In the genomic region with DNA sequence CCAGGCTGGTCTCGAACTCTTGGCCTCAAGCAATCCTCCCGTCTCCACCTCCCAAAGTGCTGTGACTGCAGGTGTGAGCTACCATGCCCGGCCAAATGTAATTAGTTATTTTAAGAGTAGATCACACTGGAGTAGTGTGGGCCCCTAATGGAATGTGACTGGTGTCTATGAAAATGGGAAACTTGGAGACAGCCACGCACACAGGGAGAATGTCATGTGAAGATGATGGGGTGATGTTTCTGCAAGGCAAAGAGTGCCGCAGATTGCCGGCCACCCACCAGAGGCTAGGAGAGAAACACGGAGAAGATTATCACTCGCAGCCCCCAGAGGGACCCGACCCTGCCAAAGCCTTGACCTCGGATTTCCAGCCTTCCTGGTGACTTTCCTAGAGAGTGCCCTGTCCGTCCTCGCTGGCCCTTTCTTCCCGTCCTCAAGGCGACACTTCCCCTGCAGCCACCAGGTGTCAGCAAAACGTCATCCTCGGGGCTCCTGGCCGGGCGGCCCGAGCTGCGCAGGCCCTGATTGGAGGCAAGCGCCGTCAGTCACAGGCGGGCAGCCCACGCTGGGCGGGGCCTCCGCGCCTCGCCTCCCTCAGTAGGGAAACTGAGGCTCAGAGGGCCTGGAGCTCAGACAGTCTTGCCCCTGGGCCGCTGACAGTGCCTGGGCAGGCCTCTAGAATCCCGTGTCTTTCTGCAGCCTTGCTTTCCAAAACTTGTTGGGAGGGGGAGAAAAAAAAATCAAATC, we compare ENCODE assay signal across 1 cellular context.
TF ChIP-seq lines count a peak whose summit lies in the region.

No MANE protein-coding gene starts in this region.

TF ChIP-seq in HEK293, 187 proteins besides CTCF, POLR2A, EP300 and RAD21 (continued from another document and continues in another):
- TF ChIP-seq, protein P1, sequence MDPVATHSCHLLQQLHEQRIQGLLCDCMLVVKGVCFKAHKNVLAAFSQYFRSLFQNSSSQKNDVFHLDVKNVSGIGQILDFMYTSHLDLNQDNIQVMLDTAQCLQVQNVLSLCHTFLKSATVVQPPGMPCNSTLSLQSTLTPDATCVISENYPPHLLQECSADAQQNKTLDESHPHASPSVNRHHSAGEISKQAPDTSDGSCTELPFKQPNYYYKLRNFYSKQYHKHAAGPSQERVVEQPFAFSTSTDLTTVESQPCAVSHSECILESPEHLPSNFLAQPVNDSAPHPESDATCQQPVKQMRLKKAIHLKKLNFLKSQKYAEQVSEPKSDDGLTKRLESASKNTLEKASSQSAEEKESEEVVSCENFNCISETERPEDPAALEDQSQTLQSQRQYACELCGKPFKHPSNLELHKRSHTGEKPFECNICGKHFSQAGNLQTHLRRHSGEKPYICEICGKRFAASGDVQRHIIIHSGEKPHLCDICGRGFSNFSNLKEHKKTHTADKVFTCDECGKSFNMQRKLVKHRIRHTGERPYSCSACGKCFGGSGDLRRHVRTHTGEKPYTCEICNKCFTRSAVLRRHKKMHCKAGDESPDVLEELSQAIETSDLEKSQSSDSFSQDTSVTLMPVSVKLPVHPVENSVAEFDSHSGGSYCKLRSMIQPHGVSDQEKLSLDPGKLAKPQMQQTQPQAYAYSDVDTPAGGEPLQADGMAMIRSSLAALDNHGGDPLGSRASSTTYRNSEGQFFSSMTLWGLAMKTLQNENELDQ (tag by site-specific recombination; IDR thresholded peaks at IDR 0.05; ENCODE audit: low read depth): no peak
- TF ChIP-seq, protein P2, sequence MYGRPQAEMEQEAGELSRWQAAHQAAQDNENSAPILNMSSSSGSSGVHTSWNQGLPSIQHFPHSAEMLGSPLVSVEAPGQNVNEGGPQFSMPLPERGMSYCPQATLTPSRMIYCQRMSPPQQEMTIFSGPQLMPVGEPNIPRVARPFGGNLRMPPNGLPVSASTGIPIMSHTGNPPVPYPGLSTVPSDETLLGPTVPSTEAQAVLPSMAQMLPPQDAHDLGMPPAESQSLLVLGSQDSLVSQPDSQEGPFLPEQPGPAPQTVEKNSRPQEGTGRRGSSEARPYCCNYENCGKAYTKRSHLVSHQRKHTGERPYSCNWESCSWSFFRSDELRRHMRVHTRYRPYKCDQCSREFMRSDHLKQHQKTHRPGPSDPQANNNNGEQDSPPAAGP (tag by site-specific recombination; IDR thresholded peaks at IDR 0.05): no peak
- TF ChIP-seq ZNF660 (tag by site-specific recombination; IDR thresholded peaks at IDR 0.05): no peak
- no peak for TF ChIP-seq MEIS1 (CRISPR knock-in tag; IDR thresholded peaks at IDR 0.05; ENCODE audit: borderline replicate concordance)
- no peak for TF ChIP-seq ZFP69B (tag by site-specific recombination; IDR thresholded peaks at IDR 0.05)
- TF ChIP-seq, protein P3, sequence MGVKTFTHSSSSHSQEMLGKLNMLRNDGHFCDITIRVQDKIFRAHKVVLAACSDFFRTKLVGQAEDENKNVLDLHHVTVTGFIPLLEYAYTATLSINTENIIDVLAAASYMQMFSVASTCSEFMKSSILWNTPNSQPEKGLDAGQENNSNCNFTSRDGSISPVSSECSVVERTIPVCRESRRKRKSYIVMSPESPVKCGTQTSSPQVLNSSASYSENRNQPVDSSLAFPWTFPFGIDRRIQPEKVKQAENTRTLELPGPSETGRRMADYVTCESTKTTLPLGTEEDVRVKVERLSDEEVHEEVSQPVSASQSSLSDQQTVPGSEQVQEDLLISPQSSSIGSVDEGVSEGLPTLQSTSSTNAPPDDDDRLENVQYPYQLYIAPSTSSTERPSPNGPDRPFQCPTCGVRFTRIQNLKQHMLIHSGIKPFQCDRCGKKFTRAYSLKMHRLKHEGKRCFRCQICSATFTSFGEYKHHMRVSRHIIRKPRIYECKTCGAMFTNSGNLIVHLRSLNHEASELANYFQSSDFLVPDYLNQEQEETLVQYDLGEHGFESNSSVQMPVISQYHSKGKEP (tag by site-specific recombination; IDR thresholded peaks at IDR 0.05): no peak
- no peak for TF ChIP-seq ZNF211 (tag by site-specific recombination; IDR thresholded peaks at IDR 0.05; ENCODE audit: low read depth)
- no peak for TF ChIP-seq ZNF24 (tag by site-specific recombination; IDR thresholded peaks at IDR 0.05)
- TF ChIP-seq, protein P4, sequence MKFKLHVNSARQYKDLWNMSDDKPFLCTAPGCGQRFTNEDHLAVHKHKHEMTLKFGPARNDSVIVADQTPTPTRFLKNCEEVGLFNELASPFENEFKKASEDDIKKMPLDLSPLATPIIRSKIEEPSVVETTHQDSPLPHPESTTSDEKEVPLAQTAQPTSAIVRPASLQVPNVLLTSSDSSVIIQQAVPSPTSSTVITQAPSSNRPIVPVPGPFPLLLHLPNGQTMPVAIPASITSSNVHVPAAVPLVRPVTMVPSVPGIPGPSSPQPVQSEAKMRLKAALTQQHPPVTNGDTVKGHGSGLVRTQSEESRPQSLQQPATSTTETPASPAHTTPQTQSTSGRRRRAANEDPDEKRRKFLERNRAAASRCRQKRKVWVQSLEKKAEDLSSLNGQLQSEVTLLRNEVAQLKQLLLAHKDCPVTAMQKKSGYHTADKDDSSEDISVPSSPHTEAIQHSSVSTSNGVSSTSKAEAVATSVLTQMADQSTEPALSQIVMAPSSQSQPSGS (tag by site-specific recombination; IDR thresholded peaks at IDR 0.05; ENCODE audit: low read depth): no peak
- TF ChIP-seq, protein P5, sequence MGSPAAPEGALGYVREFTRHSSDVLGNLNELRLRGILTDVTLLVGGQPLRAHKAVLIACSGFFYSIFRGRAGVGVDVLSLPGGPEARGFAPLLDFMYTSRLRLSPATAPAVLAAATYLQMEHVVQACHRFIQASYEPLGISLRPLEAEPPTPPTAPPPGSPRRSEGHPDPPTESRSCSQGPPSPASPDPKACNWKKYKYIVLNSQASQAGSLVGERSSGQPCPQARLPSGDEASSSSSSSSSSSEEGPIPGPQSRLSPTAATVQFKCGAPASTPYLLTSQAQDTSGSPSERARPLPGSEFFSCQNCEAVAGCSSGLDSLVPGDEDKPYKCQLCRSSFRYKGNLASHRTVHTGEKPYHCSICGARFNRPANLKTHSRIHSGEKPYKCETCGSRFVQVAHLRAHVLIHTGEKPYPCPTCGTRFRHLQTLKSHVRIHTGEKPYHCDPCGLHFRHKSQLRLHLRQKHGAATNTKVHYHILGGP (tag by site-specific recombination; IDR thresholded peaks at IDR 0.05): peak; percentile 79
- TF ChIP-seq SP2 (tag by site-specific recombination; IDR thresholded peaks at IDR 0.05): peak; percentile 92
- no peak for TF ChIP-seq ZBTB48 (tag by site-specific recombination; IDR thresholded peaks at IDR 0.05)
- TF ChIP-seq ZNF830 (tag by site-specific recombination; IDR thresholded peaks at IDR 0.05; ENCODE audit: low read depth): no peak
- TF ChIP-seq ZNF701 (tag by site-specific recombination; IDR thresholded peaks at IDR 0.05): no peak
- TF ChIP-seq ZNF132 (tag by site-specific recombination; IDR thresholded peaks at IDR 0.05; ENCODE audit: borderline replicate concordance): no peak
- TF ChIP-seq SP7 (tag by site-specific recombination; IDR thresholded peaks at IDR 0.05): 0 out of 2 replicates have a peak, but pooled peaks have one; percentile 18
- no peak for TF ChIP-seq ZNF354C (tag by site-specific recombination; IDR thresholded peaks at IDR 0.05; ENCODE audit: borderline replicate concordance, low read depth)
- TF ChIP-seq, protein P6, sequence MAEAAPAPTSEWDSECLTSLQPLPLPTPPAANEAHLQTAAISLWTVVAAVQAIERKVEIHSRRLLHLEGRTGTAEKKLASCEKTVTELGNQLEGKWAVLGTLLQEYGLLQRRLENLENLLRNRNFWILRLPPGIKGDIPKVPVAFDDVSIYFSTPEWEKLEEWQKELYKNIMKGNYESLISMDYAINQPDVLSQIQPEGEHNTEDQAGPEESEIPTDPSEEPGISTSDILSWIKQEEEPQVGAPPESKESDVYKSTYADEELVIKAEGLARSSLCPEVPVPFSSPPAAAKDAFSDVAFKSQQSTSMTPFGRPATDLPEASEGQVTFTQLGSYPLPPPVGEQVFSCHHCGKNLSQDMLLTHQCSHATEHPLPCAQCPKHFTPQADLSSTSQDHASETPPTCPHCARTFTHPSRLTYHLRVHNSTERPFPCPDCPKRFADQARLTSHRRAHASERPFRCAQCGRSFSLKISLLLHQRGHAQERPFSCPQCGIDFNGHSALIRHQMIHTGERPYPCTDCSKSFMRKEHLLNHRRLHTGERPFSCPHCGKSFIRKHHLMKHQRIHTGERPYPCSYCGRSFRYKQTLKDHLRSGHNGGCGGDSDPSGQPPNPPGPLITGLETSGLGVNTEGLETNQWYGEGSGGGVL (tag by site-specific recombination; IDR thresholded peaks at IDR 0.05): no peak
- no peak for TF ChIP-seq ZNF549 (tag by site-specific recombination; IDR thresholded peaks at IDR 0.05)
- peak; percentile 28; the same call in 1 of the 2 replicates for TF ChIP-seq KLF8 (tag by site-specific recombination; IDR thresholded peaks at IDR 0.05)
- TF ChIP-seq ZNF112 (tag by site-specific recombination; IDR thresholded peaks at IDR 0.05): no peak
- no peak for TF ChIP-seq ZNF776 (tag by site-specific recombination; IDR thresholded peaks at IDR 0.05; ENCODE audit: borderline replicate concordance)
- TF ChIP-seq, protein P7, sequence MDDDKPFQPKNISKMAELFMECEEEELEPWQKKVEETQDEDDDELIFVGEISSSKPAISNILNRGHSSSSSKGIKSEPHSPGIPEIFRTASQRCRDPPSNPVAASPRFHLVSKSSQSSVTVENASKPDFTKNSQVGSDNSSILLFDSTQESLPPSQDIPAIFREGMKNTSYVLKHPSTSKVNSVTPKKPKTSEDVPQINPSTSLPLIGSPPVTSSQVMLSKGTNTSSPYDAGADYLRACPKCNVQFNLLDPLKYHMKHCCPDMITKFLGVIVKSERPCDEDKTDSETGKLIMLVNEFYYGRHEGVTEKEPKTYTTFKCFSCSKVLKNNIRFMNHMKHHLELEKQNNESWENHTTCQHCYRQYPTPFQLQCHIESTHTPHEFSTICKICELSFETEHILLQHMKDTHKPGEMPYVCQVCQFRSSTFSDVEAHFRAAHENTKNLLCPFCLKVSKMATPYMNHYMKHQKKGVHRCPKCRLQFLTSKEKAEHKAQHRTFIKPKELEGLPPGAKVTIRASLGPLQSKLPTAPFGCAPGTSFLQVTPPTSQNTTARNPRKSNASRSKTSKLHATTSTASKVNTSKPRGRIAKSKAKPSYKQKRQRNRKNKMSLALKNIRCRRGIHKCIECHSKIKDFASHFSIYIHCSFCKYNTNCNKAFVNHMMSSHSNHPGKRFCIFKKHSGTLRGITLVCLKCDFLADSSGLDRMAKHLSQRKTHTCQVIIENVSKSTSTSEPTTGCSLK (tag by site-specific recombination; IDR thresholded peaks at IDR 0.05): no peak
- no peak for TF ChIP-seq ZNF571 (tag by site-specific recombination; IDR thresholded peaks at IDR 0.05)
- TF ChIP-seq ZNF664 (tag by site-specific recombination; IDR thresholded peaks at IDR 0.05): no peak
- no peak for TF ChIP-seq TCF7L2 (IDR thresholded peaks at IDR 0.05; ENCODE audit: borderline replicate concordance, low read depth, low read length)
- TF ChIP-seq KLF7 (tag by site-specific recombination; IDR thresholded peaks at IDR 0.05; ENCODE audit: borderline replicate concordance): no peak
- TF ChIP-seq, protein P8, sequence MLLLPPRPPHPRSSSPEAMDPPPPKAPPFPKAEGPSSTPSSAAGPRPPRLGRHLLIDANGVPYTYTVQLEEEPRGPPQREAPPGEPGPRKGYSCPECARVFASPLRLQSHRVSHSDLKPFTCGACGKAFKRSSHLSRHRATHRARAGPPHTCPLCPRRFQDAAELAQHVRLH (tag by site-specific recombination; IDR thresholded peaks at IDR 0.05): no peak
- TF ChIP-seq, protein P9, sequence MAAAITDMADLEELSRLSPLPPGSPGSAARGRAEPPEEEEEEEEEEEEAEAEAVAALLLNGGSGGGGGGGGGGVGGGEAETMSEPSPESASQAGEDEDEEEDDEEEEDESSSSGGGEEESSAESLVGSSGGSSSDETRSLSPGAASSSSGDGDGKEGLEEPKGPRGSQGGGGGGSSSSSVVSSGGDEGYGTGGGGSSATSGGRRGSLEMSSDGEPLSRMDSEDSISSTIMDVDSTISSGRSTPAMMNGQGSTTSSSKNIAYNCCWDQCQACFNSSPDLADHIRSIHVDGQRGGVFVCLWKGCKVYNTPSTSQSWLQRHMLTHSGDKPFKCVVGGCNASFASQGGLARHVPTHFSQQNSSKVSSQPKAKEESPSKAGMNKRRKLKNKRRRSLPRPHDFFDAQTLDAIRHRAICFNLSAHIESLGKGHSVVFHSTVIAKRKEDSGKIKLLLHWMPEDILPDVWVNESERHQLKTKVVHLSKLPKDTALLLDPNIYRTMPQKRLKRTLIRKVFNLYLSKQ (tag by site-specific recombination; IDR thresholded peaks at IDR 0.05; ENCODE audit: borderline replicate concordance): no peak
- no peak for TF ChIP-seq TRIM28 (IDR thresholded peaks at IDR 0.05; ENCODE audit: borderline replicate concordance, low read length)
- TF ChIP-seq PRDM1 (tag by site-specific recombination; IDR thresholded peaks at IDR 0.05): peak; percentile 69; the same call in 1 of the 2 replicates
- TF ChIP-seq, protein P10, sequence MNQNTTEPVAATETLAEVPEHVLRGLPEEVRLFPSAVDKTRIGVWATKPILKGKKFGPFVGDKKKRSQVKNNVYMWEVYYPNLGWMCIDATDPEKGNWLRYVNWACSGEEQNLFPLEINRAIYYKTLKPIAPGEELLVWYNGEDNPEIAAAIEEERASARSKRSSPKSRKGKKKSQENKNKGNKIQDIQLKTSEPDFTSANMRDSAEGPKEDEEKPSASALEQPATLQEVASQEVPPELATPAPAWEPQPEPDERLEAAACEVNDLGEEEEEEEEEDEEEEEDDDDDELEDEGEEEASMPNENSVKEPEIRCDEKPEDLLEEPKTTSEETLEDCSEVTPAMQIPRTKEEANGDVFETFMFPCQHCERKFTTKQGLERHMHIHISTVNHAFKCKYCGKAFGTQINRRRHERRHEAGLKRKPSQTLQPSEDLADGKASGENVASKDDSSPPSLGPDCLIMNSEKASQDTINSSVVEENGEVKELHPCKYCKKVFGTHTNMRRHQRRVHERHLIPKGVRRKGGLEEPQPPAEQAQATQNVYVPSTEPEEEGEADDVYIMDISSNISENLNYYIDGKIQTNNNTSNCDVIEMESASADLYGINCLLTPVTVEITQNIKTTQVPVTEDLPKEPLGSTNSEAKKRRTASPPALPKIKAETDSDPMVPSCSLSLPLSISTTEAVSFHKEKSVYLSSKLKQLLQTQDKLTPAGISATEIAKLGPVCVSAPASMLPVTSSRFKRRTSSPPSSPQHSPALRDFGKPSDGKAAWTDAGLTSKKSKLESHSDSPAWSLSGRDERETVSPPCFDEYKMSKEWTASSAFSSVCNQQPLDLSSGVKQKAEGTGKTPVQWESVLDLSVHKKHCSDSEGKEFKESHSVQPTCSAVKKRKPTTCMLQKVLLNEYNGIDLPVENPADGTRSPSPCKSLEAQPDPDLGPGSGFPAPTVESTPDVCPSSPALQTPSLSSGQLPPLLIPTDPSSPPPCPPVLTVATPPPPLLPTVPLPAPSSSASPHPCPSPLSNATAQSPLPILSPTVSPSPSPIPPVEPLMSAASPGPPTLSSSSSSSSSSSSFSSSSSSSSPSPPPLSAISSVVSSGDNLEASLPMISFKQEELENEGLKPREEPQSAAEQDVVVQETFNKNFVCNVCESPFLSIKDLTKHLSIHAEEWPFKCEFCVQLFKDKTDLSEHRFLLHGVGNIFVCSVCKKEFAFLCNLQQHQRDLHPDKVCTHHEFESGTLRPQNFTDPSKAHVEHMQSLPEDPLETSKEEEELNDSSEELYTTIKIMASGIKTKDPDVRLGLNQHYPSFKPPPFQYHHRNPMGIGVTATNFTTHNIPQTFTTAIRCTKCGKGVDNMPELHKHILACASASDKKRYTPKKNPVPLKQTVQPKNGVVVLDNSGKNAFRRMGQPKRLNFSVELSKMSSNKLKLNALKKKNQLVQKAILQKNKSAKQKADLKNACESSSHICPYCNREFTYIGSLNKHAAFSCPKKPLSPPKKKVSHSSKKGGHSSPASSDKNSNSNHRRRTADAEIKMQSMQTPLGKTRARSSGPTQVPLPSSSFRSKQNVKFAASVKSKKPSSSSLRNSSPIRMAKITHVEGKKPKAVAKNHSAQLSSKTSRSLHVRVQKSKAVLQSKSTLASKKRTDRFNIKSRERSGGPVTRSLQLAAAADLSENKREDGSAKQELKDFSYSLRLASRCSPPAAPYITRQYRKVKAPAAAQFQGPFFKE (tag by site-specific recombination; IDR thresholded peaks at IDR 0.05; ENCODE audit: borderline replicate concordance): no peak
- TF ChIP-seq ZBTB1 (tag by site-specific recombination; IDR thresholded peaks at IDR 0.05): no peak
- TF ChIP-seq ZNF266 (tag by site-specific recombination; IDR thresholded peaks at IDR 0.05; ENCODE audit: low read depth): no peak
